11 cellular contexts compared by ENCODE assay signal in the genomic region with DNA sequence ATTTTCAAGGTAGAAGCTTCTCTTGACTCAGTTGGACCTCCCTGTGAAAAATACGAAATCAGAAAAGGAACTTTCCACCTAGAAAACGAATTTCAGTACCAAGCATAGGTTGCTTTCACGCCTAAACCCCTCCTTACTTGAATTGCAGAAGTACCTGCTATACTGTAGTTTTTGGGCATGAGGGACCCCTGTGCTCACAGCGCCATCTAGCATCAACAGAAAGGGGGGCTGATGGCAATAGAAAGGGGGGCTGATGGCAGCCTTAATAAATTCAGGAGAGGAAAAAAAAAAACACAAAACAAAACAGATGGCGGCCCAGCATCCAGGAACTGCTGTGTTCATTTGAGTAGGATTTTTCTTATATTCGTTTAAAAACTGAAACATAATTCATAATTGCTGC.
DNase-seq lines count a peak whose midpoint lies in the region; ATAC-seq and TF ChIP-seq lines count a peak whose summit lies in the region.
"Had no signal": no experiment of that assay in that cellular context is flagged by ENCODE, and none has a peak within 500 bp of the region (broad histone marks: within the 10 kb centered on the region; RNA-seq: fewer than 3 reads in every experiment).

No MANE protein-coding gene starts in this region.

- peak overlapping the region in 2 of 4 donors; percentile 23 to 56 for H3K4me3 Mint-ChIP-seq in CD4-positive, CD25-positive, alpha-beta regulatory T cell
- peak overlapping the region; percentile 76 for H3K4me3 Mint-ChIP-seq in endodermal cell
- H3K4me3 Mint-ChIP-seq in natural killer cell, result peak overlapping the region; percentile 93

- H3K9me3 Mint-ChIP-seq in CD4-positive, CD25-positive, alpha-beta regulatory T cell, result peaks cover 0 to 39% (median 10%) of the 10 kb centered on the region in 7 donors
- H3K9me3 Mint-ChIP-seq in endodermal cell, result peaks cover 32% of the 10 kb centered on the region
- H3K9me3 Mint-ChIP-seq in natural killer cell, result peaks cover 17 to 22% of the 10 kb centered on the region in 2 donors

- H3K4me3 ChIP-seq in CD4-positive, CD25-positive, alpha-beta regulatory T cell (ENCODE audit: low read depth, low read length), result peak overlapping the region; percentile 68
- H3K4me3 ChIP-seq in LNCaP clone FGC (ENCODE audit: low read depth, low read length), result peak overlapping the region; percentile 53
- peak overlapping the region; percentile 79 for H3K4me3 ChIP-seq in endodermal cell (ENCODE audit: low read length)
- no peak overlapping the region for H3K4me3 ChIP-seq in MG63

- intact Hi-C loops in natural killer cell (cut with micrococcal nuclease), result loop anchor here (5.0 kb wide), 1 partner anchor 1090 kb away; a partner anchor contains a TSS

- H3K36me3 ChIP-seq in CD4-positive, CD25-positive, alpha-beta regulatory T cell (ENCODE audit: control insufficient read depth, insufficient read depth, low read length), result no peaks in the 10 kb centered on the region
- H3K36me3 ChIP-seq in endodermal cell (ENCODE audit: control insufficient read depth, insufficient read depth, low read length) (no peaks in the 10 kb centered on the region), MG63 (no peaks in the 10 kb centered on the region)
- H3K36me3 ChIP-seq: lower lobe of right lung had no signal

- no peaks in the 10 kb centered on the region for H3K27me3 ChIP-seq in CD4-positive, CD25-positive, alpha-beta regulatory T cell (ENCODE audit: control insufficient read depth, insufficient read depth, low read length)
- H3K27me3 ChIP-seq in endodermal cell (ENCODE audit: control insufficient read depth, insufficient read depth, low read length, poor library complexity, severe bottlenecking) (no peaks in the 10 kb centered on the region), MG63 (no peaks in the 10 kb centered on the region)

- peaks cover 16 to 40% of the 10 kb centered on the region in 2 experiments for H3K9me3 ChIP-seq in CD4-positive, CD25-positive, alpha-beta regulatory T cell (ENCODE audit: control insufficient read depth in 2 of 2, low read length in 2 of 2)
- peaks cover 6% of the 10 kb centered on the region for H3K9me3 ChIP-seq in endodermal cell (ENCODE audit: control insufficient read depth, low read length)
- H3K9me3 ChIP-seq in MG63, result no peaks in the 10 kb centered on the region
- H3K9me3 ChIP-seq: lower lobe of right lung had no signal

- TF ChIP-seq CTCF in LNCaP clone FGC (IDR thresholded peaks at IDR 0.05; ENCODE audit: control insufficient read depth, extremely low read depth, insufficient read depth) (no peak; the same call in 1 of the 2 replicates), endodermal cell (conservative IDR thresholded peaks at IDR 0.05) (peak; percentile 67), natural killer cell (IDR thresholded peaks at IDR 0.05) (no peak)

- WGBS in endodermal cell (ENCODE audit: insufficient coverage in 1 of 2, insufficient read length in 1 of 2), 2 experiments, result 37 to 50% methylated on average over 2 to 6 of the region's 6 CpGs

- H3K4me1 ChIP-seq in CD4-positive, CD25-positive, alpha-beta regulatory T cell (ENCODE audit: control insufficient read depth, insufficient read depth, low read length, poor library complexity, severe bottlenecking), result no peaks in the 10 kb centered on the region
- no peaks in the 10 kb centered on the region for H3K4me1 ChIP-seq in endodermal cell (ENCODE audit: control insufficient read depth, insufficient read depth, low read length)
- H3K4me1 ChIP-seq: lower lobe of right lung had no signal

- H3K27ac ChIP-seq in CD4-positive, CD25-positive, alpha-beta regulatory T cell (ENCODE audit: insufficient read depth, low read length, poor library complexity, severe bottlenecking), result no peak overlapping the region
- H3K27ac ChIP-seq in endodermal cell (ENCODE audit: low read depth, low read length), result peak overlapping the region; percentile 82
- H3K27ac ChIP-seq: lower lobe of right lung had no signal

- peak overlapping the region; percentile 66 for H3K9ac ChIP-seq in endodermal cell (ENCODE audit: extremely low read depth, low read length, poor library complexity, severe bottlenecking)

- peaks cover 8% of the 10 kb centered on the region for H3K27me3 Mint-ChIP-seq in CD4-positive, CD25-positive, alpha-beta regulatory T cell
- H3K27me3 Mint-ChIP-seq in endodermal cell (ENCODE audit: insufficient read depth), result no peaks in the 10 kb centered on the region
- H3K27me3 Mint-ChIP-seq in natural killer cell (ENCODE audit: low read depth in 2 of 2), result no peaks in the 10 kb centered on the region

- H3K4me1 Mint-ChIP-seq in CD4-positive, CD25-positive, alpha-beta regulatory T cell, result peaks cover 0 to 6% (median under 1%) of the 10 kb centered on the region in 4 donors
- H3K4me1 Mint-ChIP-seq in endodermal cell, result peaks cover 5% of the 10 kb centered on the region
- H3K4me1 Mint-ChIP-seq in natural killer cell, result peaks cover 4 to 5% of the 10 kb centered on the region in 2 donors

- no peak for DNase-seq in CD4-positive, CD25-positive, alpha-beta regulatory T cell
- DNase-seq in LNCaP clone FGC (ENCODE audit: low read depth), result no peak
- DNase-seq in endodermal cell, result peak; percentile 75
- DNase-seq in natural killer cell, result no peak
- DNase-seq in NCI-H2081 treated with DMSO at 0.1 percent for 48 hours (lab: John Stamatoyannopoulos, UW), result no peak
- DNase-seq in amygdala (lab: John Stamatoyannopoulos, UW), result no peak
- no peak for DNase-seq in MG63
- DNase-seq: GDM1; stimulated activated CD4-positive, alpha-beta T cell treated with anti-CD3 and anti-CD28 coated beads, Interleukin-4, amount 100 ng/mL, for 1 hour had no signal

- no peak overlapping the region for H3K27ac Mint-ChIP-seq in CD4-positive, CD25-positive, alpha-beta regulatory T cell
- peak overlapping the region; percentile 99 for H3K27ac Mint-ChIP-seq in endodermal cell
- H3K27ac Mint-ChIP-seq in natural killer cell, result no peak overlapping the region

- H3K36me3 Mint-ChIP-seq in CD4-positive, CD25-positive, alpha-beta regulatory T cell, result peaks cover 4% of the 10 kb centered on the region
- H3K36me3 Mint-ChIP-seq in endodermal cell (ENCODE audit: low read depth) (no peaks in the 10 kb centered on the region), natural killer cell (peaks cover 24% of the 10 kb centered on the region)

- ATAC-seq in CD4-positive, CD25-positive, alpha-beta regulatory T cell (ENCODE audit: low read depth in 2 of 2), result no peak
- ATAC-seq in natural killer cell (no peak), GM21360 (IDR thresholded peaks at IDR 0.05; ENCODE audit: unreplicated experiment) (no peak)
